In the genomic region with DNA sequence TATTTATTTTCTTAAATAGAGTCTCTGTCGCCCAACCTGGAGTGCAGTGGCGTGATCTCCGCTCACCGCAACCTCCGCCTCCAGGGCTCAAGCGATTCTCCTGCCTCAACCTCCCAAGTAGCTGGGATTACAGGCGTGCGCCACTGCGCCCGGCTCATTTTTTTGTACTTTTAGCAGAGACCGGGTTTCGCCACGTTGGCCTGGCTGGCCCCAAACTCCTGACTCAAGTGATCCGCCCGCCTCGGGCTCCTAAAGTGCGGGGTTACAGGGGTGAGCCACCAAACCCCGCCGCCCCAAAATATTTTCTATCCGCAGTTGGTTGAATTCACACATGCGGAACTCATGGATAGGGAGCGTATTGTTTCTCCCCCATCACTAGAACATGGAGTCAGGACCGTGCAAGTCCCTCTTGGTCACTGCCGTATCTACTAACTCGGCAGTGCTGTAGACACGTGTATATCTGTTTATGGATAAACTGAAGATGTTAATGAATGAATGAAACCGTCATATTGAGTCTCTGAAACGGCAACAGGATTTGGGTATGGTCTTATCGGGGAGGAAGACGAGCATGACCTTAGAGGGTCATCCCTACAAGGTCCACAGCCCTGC, we compare ENCODE assay signal across 8 cellular contexts. TPM values are rescaled to one million over a fixed set of nuclear protein-coding genes. Genes with fewer than 3 reads are reported as not detected.
DNase-seq lines count a peak whose midpoint lies in the region; TF ChIP-seq lines count a peak whose summit lies in the region.

No MANE protein-coding gene starts in this region.

- H3K9me3 Mint-ChIP-seq in CD4-positive, alpha-beta memory T cell, result no peaks in the 10 kb centered on the region

- H3K27me3 ChIP-seq in CD4-positive, alpha-beta memory T cell (ENCODE audit: insufficient read depth, low read length), result no peaks in the 10 kb centered on the region
- H3K27me3 ChIP-seq in MM.1S (replicated peaks; ENCODE audit: insufficient read depth, low read length) (no peaks in the 10 kb centered on the region), colonic mucosa (no peaks in the 10 kb centered on the region), muscle layer of colon (ENCODE audit: control insufficient read depth in 1 of 2, insufficient read depth in 2 of 2, low read length in 2 of 2) (no peaks in the 10 kb centered on the region)

- H3K9ac ChIP-seq in MM.1S (ENCODE audit: low read length), result peak overlapping the region; percentile 86
- H3K9ac ChIP-seq in colonic mucosa (ENCODE audit: low read depth in 2 of 2, low read length in 2 of 2), result peak overlapping the region; percentile 76 to 89
- H3K9ac ChIP-seq in muscle layer of colon (ENCODE audit: low read length), result peak overlapping the region; percentile 79

- peak overlapping the region; percentile 81 for H3K4me2 ChIP-seq in MM.1S (ENCODE audit: low read depth, low read length)

- peaks cover 43 to 75% (median 54%) of the 10 kb centered on the region in 4 donors for H3K4me1 Mint-ChIP-seq in CD4-positive, alpha-beta memory T cell

- POLR2A ChIA-PET in CD4-positive, alpha-beta memory T cell (lab: Charles Lee; ENCODE audit: partially characterized antibody), result interaction anchor here (1.7 to 2.5 kb wide), 6 partner anchors 8 to 397 kb away, joined by 5 to 22 read pairs (median 14); a partner anchor contains a TSS

- H3K79me2 ChIP-seq in MM.1S (ENCODE audit: low read length), result peaks cover 58% of the 10 kb centered on the region

- H2AFZ ChIP-seq in MM.1S (ENCODE audit: low read length), result peak overlapping the region; percentile 88

- CTCF ChIA-PET in CD4-positive, alpha-beta memory T cell (lab: Charles Lee; ENCODE audit: partially characterized antibody), result interaction anchor here (1.3 to 2.1 kb wide), 2 partner anchors 103 to 457 kb away, joined by 4 to 7 read pairs; no protein-coding TSS in a partner anchor

- no peaks in the 10 kb centered on the region for H3K9me2 ChIP-seq in MM.1S (replicated peaks; ENCODE audit: insufficient read depth, low read length)

- H3K4me1 ChIP-seq in CD4-positive, alpha-beta memory T cell (ENCODE audit: insufficient read depth, low read length), result peaks cover 48% of the 10 kb centered on the region
- no peaks in the 10 kb centered on the region for H3K4me1 ChIP-seq in MM.1S (ENCODE audit: low read length)
- H3K4me1 ChIP-seq in colonic mucosa, result peaks cover 7% of the 10 kb centered on the region
- peaks cover 13% of the 10 kb centered on the region for H3K4me1 ChIP-seq in muscle layer of colon (ENCODE audit: insufficient read depth, low read length)

- peak overlapping the region; percentile 85 to 87 for H3K4me3 ChIP-seq in CD4-positive, alpha-beta memory T cell (ENCODE audit: low read length in 2 of 2)
- H3K4me3 ChIP-seq in MM.1S (ENCODE audit: low read length), result peak overlapping the region; percentile 87
- peak overlapping the region; percentile 90 for H3K4me3 ChIP-seq in colonic mucosa
- H3K4me3 ChIP-seq in muscle layer of colon (ENCODE audit: low read depth in 1 of 2, low read length in 2 of 2), result peak overlapping the region; percentile 84 to 98

- peak overlapping the region; percentile 94 to 99 (median 97) for H3K27ac Mint-ChIP-seq in CD4-positive, alpha-beta memory T cell

- TF ChIP-seq CTCF in MM.1S (IDR thresholded peaks at IDR 0.05; ENCODE audit: low read length) (no peak), colonic mucosa (IDR thresholded peaks at IDR 0.05) (no peak)

- H3K36me3 ChIP-seq in CD4-positive, alpha-beta memory T cell (ENCODE audit: insufficient read depth, low read length), result no peaks in the 10 kb centered on the region
- H3K36me3 ChIP-seq in MM.1S (replicated peaks; ENCODE audit: insufficient read depth, low read length) (no peaks in the 10 kb centered on the region), colonic mucosa (no peaks in the 10 kb centered on the region), muscle layer of colon (ENCODE audit: insufficient read depth, low read length) (no peaks in the 10 kb centered on the region)

- H3K4me3 Mint-ChIP-seq in CD4-positive, alpha-beta memory T cell, result peak overlapping the region; percentile 88 to 97 (median 95)

- DNase-seq in CD4-positive, alpha-beta memory T cell, result peak in 1 of 5 donors; percentile 33
- DNase-seq in MM.1S (no peak), colonic mucosa (peak; percentile 26), NCI-H1105 treated with DMSO at 0.1 percent for 48 hours (lab: John Stamatoyannopoulos, UW) (no peak), islet precursor cell (no peak), GM19238 (ENCODE audit: insufficient read length, low spot score) (no peak), NCI-H748 treated with DMSO at 0.1 percent for 48 hours (lab: John Stamatoyannopoulos, UW) (no peak)

- H3K36me3 Mint-ChIP-seq in CD4-positive, alpha-beta memory T cell, result peaks cover 0 to 21% of the 10 kb centered on the region in 2 donors

- no peaks in the 10 kb centered on the region for H3K27me3 Mint-ChIP-seq in CD4-positive, alpha-beta memory T cell

- no peaks in the 10 kb centered on the region for H4K20me1 ChIP-seq in MM.1S (ENCODE audit: insufficient read depth, low read length)

- H3K9me3 ChIP-seq in CD4-positive, alpha-beta memory T cell (ENCODE audit: control insufficient read depth in 1 of 2, low read length in 2 of 2), result no peaks in the 10 kb centered on the region
- H3K9me3 ChIP-seq in MM.1S (replicated peaks; ENCODE audit: insufficient read depth, low read length) (no peaks in the 10 kb centered on the region), colonic mucosa (no peaks in the 10 kb centered on the region), muscle layer of colon (ENCODE audit: low read length) (no peaks in the 10 kb centered on the region)

- intact Hi-C loops in CD4-positive, alpha-beta memory T cell (cut with micrococcal nuclease), result no loop called here
- intact Hi-C loops in colonic mucosa (cut with DNase I), result loop anchor here (10.0 kb wide), 1 partner anchor 242 kb away; a partner anchor contains a TSS

- peaks cover 12% of the 10 kb centered on the region; the same call in 1 of the 2 replicates for H3F3A ChIP-seq in MM.1S (ENCODE audit: insufficient read depth, low read length)

- H3K27ac ChIP-seq in CD4-positive, alpha-beta memory T cell (ENCODE audit: low read depth, low read length), result peak overlapping the region; percentile 84
- H3K27ac ChIP-seq in MM.1S (ENCODE audit: low read length), result peak overlapping the region; percentile 81; the same call in 1 of the 2 replicates
- H3K27ac ChIP-seq in colonic mucosa, result peak overlapping the region; percentile 86
- H3K27ac ChIP-seq in muscle layer of colon (ENCODE audit: low read depth, low read length), result peak overlapping the region; percentile 99

RNA-seq across cellular contexts. Expression of a gene that starts 0.9 kb away (rescaled TPM):
- total RNA-seq in CD4-positive, alpha-beta memory T cell, result 10 to 100 TPM; 14.6 to 14.8 TPM
- polyA plus RNA-seq in CD4-positive, alpha-beta memory T cell, result 10 to 100 TPM; 34.3 to 34.9 TPM
- total RNA-seq in colonic mucosa, result 10 to 100 TPM; 22.6 to 24.9 TPM

RNA-seq across cellular contexts. Expression of a gene that starts 2.0 kb away (rescaled TPM):
- 1 to 10 TPM; 6.3 to 6.6 TPM for total RNA-seq in CD4-positive, alpha-beta memory T cell
- polyA plus RNA-seq in CD4-positive, alpha-beta memory T cell, result 1 to 10 TPM; 1.5 to 1.7 TPM
- 1 to 10 TPM; 5.0 to 8.8 TPM for total RNA-seq in colonic mucosa
